In the genomic region with DNA sequence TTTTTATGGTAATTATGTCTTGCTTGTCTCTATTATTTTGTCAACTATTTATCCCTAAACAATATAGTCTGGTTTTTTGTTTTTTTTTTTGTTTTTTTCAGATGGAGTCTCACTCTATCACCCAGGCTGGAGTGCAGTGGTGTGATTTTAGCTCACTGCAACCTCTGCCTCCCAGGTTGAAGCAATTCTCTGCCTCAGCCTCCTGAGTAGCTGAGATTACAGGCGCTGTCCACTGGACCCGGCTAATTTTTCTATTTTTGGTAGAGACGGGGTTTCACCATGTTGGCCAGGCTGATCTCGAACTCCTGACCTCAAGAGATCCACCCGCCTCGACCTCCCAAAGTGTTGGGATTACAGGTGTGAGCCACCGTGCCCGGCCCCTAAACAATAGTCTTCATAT, we compare ENCODE assay signal across 12 cellular contexts. TPM values are rescaled to one million over a fixed set of nuclear protein-coding genes. Genes with fewer than 3 reads are reported as not detected.
A peak's percentile ranks its signal among the peaks of the same experiment; 100 is the strongest.
DNase-seq lines count a peak whose midpoint lies in the region; ATAC-seq and TF ChIP-seq lines count a peak whose summit lies in the region.
"Not testable (repeated sequence)": the region's sequence is repeated elsewhere in the genome, so short reads cannot be mapped to it uniquely, and the experiment has no call there.
"Had no signal": no experiment of that assay in that cellular context is flagged by ENCODE, and none has a peak within 500 bp of the region (broad histone marks: within the 10 kb centered on the region; RNA-seq: fewer than 3 reads in every experiment).

No MANE protein-coding gene starts in this region.

- peaks cover 18% of the 10 kb centered on the region for H3K4me1 Mint-ChIP-seq in CD14-positive monocyte
- peaks cover 11% of the 10 kb centered on the region for H3K4me1 Mint-ChIP-seq in activated T-helper 17 cell treated with anti-CD3 and anti-CD28 coated beads, Interleukin-2, amount 50 U/mL, for 72 hours
- H3K4me1 Mint-ChIP-seq in nephron progenitor cell = peaks cover 23% of the 10 kb centered on the region

- peak overlapping the region; percentile 86 for H3K4me3 ChIP-seq in HL-60 (replicated peaks; ENCODE audit: insufficient read depth, low read length)
- peak overlapping the region; percentile 61 for H3K4me3 ChIP-seq in SK-N-MC
- H3K4me3 ChIP-seq in dorsolateral prefrontal cortex = peak overlapping the region in 30 of 59 donors; percentile 75 to 98 (median 88)
- H3K4me3 ChIP-seq in iPS-15b (ENCODE audit: low read depth, low read length) = peak overlapping the region; percentile 85
- H3K4me3 ChIP-seq in stomach = peak overlapping the region in 1 of 4 donors; percentile 66

- H3K9ac ChIP-seq in SK-N-MC (ENCODE audit: insufficient read length); iPS-15b (ENCODE audit: low read depth, low read length): not testable (repeated sequence)

- H3K9me3 ChIP-seq in SK-N-MC (ENCODE audit: low read depth, low read length); iPS-15b (ENCODE audit: control insufficient read depth, insufficient read depth, low read length); stomach: not testable (repeated sequence)

- not testable (repeated sequence) for H3K27ac ChIP-seq in HL-60 (replicated peaks); SK-N-MC
- H3K27ac ChIP-seq in dorsolateral prefrontal cortex (peak overlapping the region in 17 of 59 donors; percentile 3 to 92 (median 32)), stomach (peak overlapping the region in 4 of 5 donors; percentile 93 to 99 (median 94))

- not testable (repeated sequence) for H3K9me3 Mint-ChIP-seq in CD14-positive monocyte; activated T-helper 17 cell treated with anti-CD3 and anti-CD28 coated beads, Interleukin-2, amount 50 U/mL, for 72 hours; nephron progenitor cell

- TF ChIP-seq POLR2A in stomach (IDR thresholded peaks at IDR 0.05) = not testable (repeated sequence)

- not testable (repeated sequence) for H3K27me3 Mint-ChIP-seq in CD14-positive monocyte (ENCODE audit: low read depth in 3 of 3); activated T-helper 17 cell treated with anti-CD3 and anti-CD28 coated beads, Interleukin-2, amount 50 U/mL, for 72 hours; nephron progenitor cell (ENCODE audit: low read depth, poor library complexity)

- 80 to 90% (median 86%) methylated on average over 6 to 8 of the region's 8 CpGs for WGBS in stomach, 5 donors

- not testable (repeated sequence) for TF ChIP-seq CTCF in CD14-positive monocyte (IDR thresholded peaks at IDR 0.05); HL-60 (IDR thresholded peaks at IDR 0.05; ENCODE audit: insufficient read depth, low read length); dorsolateral prefrontal cortex (IDR thresholded peaks at IDR 0.05 in 54 of 56, conservative IDR thresholded peaks at IDR 0.05 in 2 of 56; ENCODE audit: low read depth in 1 of 56, partially characterized antibody in 56 of 56); nephron progenitor cell (IDR thresholded peaks at IDR 0.05); stomach (IDR thresholded peaks at IDR 0.05)

- DNase-seq in CD14-positive monocyte (ENCODE audit: low spot score); HL-60 (ENCODE audit: low read depth in 1 of 2, low spot score in 1 of 2); SK-N-MC (ENCODE audit: low read depth, low spot score); dorsolateral prefrontal cortex; nephron progenitor cell; stomach: not testable (repeated sequence)

- intact Hi-C loops in CD14-positive monocyte (cut with micrococcal nuclease); stomach (cut with DNase I; ENCODE audit: low total_unique reads): not testable (repeated sequence)
- intact Hi-C loops in dorsolateral prefrontal cortex (cut with DNase I) = loop anchor here in 1 of 2 donors (10.0 kb wide), 1 partner anchor 156 kb away; no protein-coding TSS in a partner anchor

- H3K36me3 Mint-ChIP-seq in CD14-positive monocyte (peaks cover 14 to 19% of the 10 kb centered on the region in 2 donors), nephron progenitor cell (ENCODE audit: low read depth) (peaks cover 19% of the 10 kb centered on the region)
- H3K36me3 Mint-ChIP-seq in activated T-helper 17 cell treated with anti-CD3 and anti-CD28 coated beads, Interleukin-2, amount 50 U/mL, for 72 hours (ENCODE audit: low read depth) = peaks cover 45% of the 10 kb centered on the region

- H3K4me3 Mint-ChIP-seq in CD14-positive monocyte = peak overlapping the region in 1 of 2 donors; percentile 31
- H3K4me3 Mint-ChIP-seq in activated T-helper 17 cell treated with anti-CD3 and anti-CD28 coated beads, Interleukin-2, amount 50 U/mL, for 72 hours = peak overlapping the region; percentile 86
- H3K4me3 Mint-ChIP-seq in nephron progenitor cell = peak overlapping the region; percentile 85

- not testable (repeated sequence) for H3K27me3 ChIP-seq in HL-60 (ENCODE audit: insufficient read depth, poor library complexity, severe bottlenecking); dorsolateral prefrontal cortex; iPS-15b (ENCODE audit: control insufficient read depth, insufficient read depth, low read length); stomach

- not testable (repeated sequence) for H3K36me3 ChIP-seq in SK-N-MC (ENCODE audit: insufficient read depth, low read length); iPS-15b (ENCODE audit: control insufficient read depth, insufficient read depth, low read length)
- peaks cover 0 to 11% (median 8%) of the 10 kb centered on the region in 4 donors for H3K36me3 ChIP-seq in stomach

- H3K27ac Mint-ChIP-seq in CD14-positive monocyte (peak overlapping the region; percentile 30 to 95 (median 88)), nephron progenitor cell (peak overlapping the region; percentile 94)
- peak overlapping the region; percentile 93 for H3K27ac Mint-ChIP-seq in activated T-helper 17 cell treated with anti-CD3 and anti-CD28 coated beads, Interleukin-2, amount 50 U/mL, for 72 hours

- not testable (repeated sequence) for H3K4me1 ChIP-seq in iPS-15b (ENCODE audit: control insufficient read depth, insufficient read depth, low read length)
- H3K4me1 ChIP-seq in stomach = peaks cover 12 to 70% (median 40%) of the 10 kb centered on the region in 4 donors

- not testable (repeated sequence) for TF ChIP-seq EP300 in stomach (IDR thresholded peaks at IDR 0.05)

- not testable (repeated sequence) for ATAC-seq in activated T-helper 17 cell treated with anti-CD3 and anti-CD28 coated beads, Interleukin-2, amount 50 U/mL, for 72 hours (replicated peaks)

RNA-seq across cellular contexts. Expression of a gene that starts 1.3 kb away (rescaled TPM):
- 10 to 100 TPM; 32.7 to 33.5 TPM for polyA plus RNA-seq in CD14-positive monocyte
- total RNA-seq in activated T-helper 17 cell treated with anti-CD3 and anti-CD28 coated beads, Interleukin-2, amount 50 U/mL, for 72 hours = 10 to 100 TPM; 21.5 to 45.2 TPM
- total RNA-seq in dorsolateral prefrontal cortex = 10 to 100 TPM; 10.6 to 26.1 (median 16.4) TPM
- total RNA-seq in stomach = 100 to 1,000 TPM in 1 of 5 donors, 10 to 100 TPM in 3, not detected in 1; 18.9 to 111 (median 23.2) TPM
- polyA plus RNA-seq in stomach = 10 to 100 TPM; 19.2 to 36.1 (median 19.3) TPM

RNA-seq across cellular contexts. Expression of a gene that starts 1.5 kb away (rescaled TPM):
- polyA plus RNA-seq in CD14-positive monocyte (1 to 10 TPM; 3.8 to 5.1 TPM), stomach (1 to 10 TPM; 3.7 to 4.4 (median 4.0) TPM)
- 10 to 100 TPM; 17.4 to 20.6 TPM for total RNA-seq in activated T-helper 17 cell treated with anti-CD3 and anti-CD28 coated beads, Interleukin-2, amount 50 U/mL, for 72 hours
- total RNA-seq in dorsolateral prefrontal cortex (10 to 100 TPM; 15.3 to 45.1 (median 34.1) TPM), stomach (10 to 100 TPM in 3 of 5 donors, 1 to 10 TPM in 2; 2.9 to 16.0 (median 11.0) TPM)

RNA-seq across cellular contexts. Expression of a gene that starts 20.8 kb away (rescaled TPM):
- polyA plus RNA-seq in CD14-positive monocyte (not detected), stomach (not detected)
- under 1 TPM in 1 of 2 donors, not detected in 1; 0.26 TPM for total RNA-seq in activated T-helper 17 cell treated with anti-CD3 and anti-CD28 coated beads, Interleukin-2, amount 50 U/mL, for 72 hours
- total RNA-seq in dorsolateral prefrontal cortex (1 to 10 TPM in 3 of 120 experiments, under 1 TPM in 18, not detected in 99; 0.30 to 1.4 (median 0.50) TPM), stomach (1 to 10 TPM in 2 of 5 donors, not detected in 3; 1.3 to 4.1 TPM)
- total RNA-seq: ascending aorta, left lobe of liver had no signal

RNA-seq across cellular contexts. Expression of a gene that starts 39.9 kb away (rescaled TPM):
- polyA plus RNA-seq in CD14-positive monocyte (not detected), stomach (under 1 TPM in 1 of 3 donors, not detected in 2; 0.08 TPM)
- 1 to 10 TPM in 1 of 2 donors, under 1 TPM in 1; 0.11 to 2.2 TPM for total RNA-seq in activated T-helper 17 cell treated with anti-CD3 and anti-CD28 coated beads, Interleukin-2, amount 50 U/mL, for 72 hours
- total RNA-seq in dorsolateral prefrontal cortex (1 to 10 TPM in 93 of 120 experiments, under 1 TPM in 20, not detected in 7; 0.28 to 6.5 (median 1.8) TPM), stomach (not detected)
- total RNA-seq: ascending aorta, G401, HT1080 had no signal

RNA-seq across cellular contexts. Expression of a gene that starts 48.6 kb away (rescaled TPM):
- polyA plus RNA-seq in CD14-positive monocyte (10 to 100 TPM; 47.4 to 47.9 TPM), stomach (10 to 100 TPM; 34.4 to 65.4 (median 37.3) TPM)
- total RNA-seq in activated T-helper 17 cell treated with anti-CD3 and anti-CD28 coated beads, Interleukin-2, amount 50 U/mL, for 72 hours = 100 to 1,000 TPM; 116 to 117 TPM
- total RNA-seq in dorsolateral prefrontal cortex (100 to 1,000 TPM in 4 of 120 experiments, 10 to 100 TPM in 116; 51.0 to 107 (median 80.9) TPM), stomach (1,000 to 10,000 TPM in 1 of 5 donors, 100 to 1,000 TPM in 2, 10 to 100 TPM in 2; 77.2 to 1,118 (median 202) TPM)
